Comparison of ENCODE assay signal across 17 cellular contexts in the genomic region with DNA sequence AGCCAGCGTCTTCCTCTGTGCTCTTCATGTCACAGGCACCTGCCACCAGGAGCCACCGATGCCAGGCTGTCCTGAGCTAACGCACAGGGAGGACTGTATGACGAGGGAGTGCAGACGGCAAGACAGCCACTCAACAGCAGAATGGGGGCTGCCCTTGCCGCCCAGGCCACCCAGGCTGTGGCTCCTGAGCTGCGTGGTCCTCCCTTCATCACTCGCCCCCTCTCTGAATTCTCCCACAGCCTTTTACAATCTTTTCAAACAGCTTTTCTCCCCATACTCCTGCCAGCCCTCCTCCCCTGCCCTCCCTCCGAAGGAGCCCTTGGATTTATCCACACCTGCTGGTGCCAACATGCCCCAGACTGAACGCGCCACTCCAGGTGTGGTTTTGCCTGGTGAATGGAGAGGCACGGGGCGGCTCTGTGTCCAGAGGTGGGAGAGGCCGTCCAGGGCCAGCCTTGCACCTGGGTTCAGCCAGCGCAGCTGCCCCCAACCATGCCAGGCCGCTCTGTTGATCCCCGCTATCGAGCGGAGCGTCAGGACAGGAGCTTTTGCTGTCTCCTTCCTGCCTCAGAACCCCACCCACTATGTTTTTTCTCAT. TPM values are rescaled to one million over a fixed set of nuclear protein-coding genes. Genes with fewer than 3 reads are reported as not detected.
DNase-seq lines count a peak whose midpoint lies in the region; ATAC-seq and TF ChIP-seq lines count a peak whose summit lies in the region.
"Had no signal": no experiment of that assay in that cellular context is flagged by ENCODE, and none has a peak within 500 bp of the region (broad histone marks: within the 10 kb centered on the region; RNA-seq: fewer than 3 reads in every experiment).

No MANE protein-coding gene starts in this region.

- no peaks in the 10 kb centered on the region for H3K27me3 ChIP-seq in Panc1 (ENCODE audit: control insufficient read depth, insufficient read depth, low read length)
- peaks cover 19% of the 10 kb centered on the region for H3K27me3 ChIP-seq in lower lobe of right lung (ENCODE audit: low read depth)
- peaks cover 7% of the 10 kb centered on the region for H3K27me3 ChIP-seq in mammary epithelial cell (ENCODE audit: insufficient read depth, low read length)

- H3K9ac ChIP-seq in mammary epithelial cell (ENCODE audit: insufficient read depth, low read length) = no peak overlapping the region
- H3K9ac ChIP-seq: BLaER1 had no signal

- WGBS in mammary epithelial cell (ENCODE audit: low coverage, missing lambda C conversion rate) = 48% methylated on average over 18 of the region's 20 CpGs

- no peaks in the 10 kb centered on the region for H3K36me3 ChIP-seq in Panc1 (ENCODE audit: control insufficient read depth, insufficient read depth, low read length)
- no peaks in the 10 kb centered on the region for H3K36me3 ChIP-seq in lower lobe of right lung
- no peaks in the 10 kb centered on the region for H3K36me3 ChIP-seq in mammary epithelial cell (ENCODE audit: insufficient read depth, low read length)
- H3K36me3 ChIP-seq: BLaER1, HAP-1 had no signal

- peak in 2 of 3 experiments; percentile 39 to 41 for DNase-seq in NCI-H1417 (lab: John Stamatoyannopoulos, UW)
- DNase-seq in NCI-H1417 treated with DMSO at 0.1 percent for 48 hours (lab: John Stamatoyannopoulos, UW) = no peak
- no peak for DNase-seq in Panc1 (ENCODE audit: low read depth, low spot score)
- DNase-seq in coronary artery (ENCODE audit: low spot score) = peak; percentile 67
- DNase-seq in lower lobe of right lung = peak; percentile 41
- no peak for DNase-seq in DMS 273 treated with DMSO at 0.1 percent for 48 hours (lab: John Stamatoyannopoulos, UW)
- DNase-seq in mammary epithelial cell = no peak
- DNase-seq: 8988T; AML-193; Caco-2; CD8-positive, alpha-beta memory T cell; DMS53; GF-D8; GOT3 had no signal

- dilution Hi-C loops in mammary epithelial cell (cut with HindIII; ENCODE audit: low sequenced_read_pairs) = no loop called here

- no peaks in the 10 kb centered on the region for H3K79me2 ChIP-seq in mammary epithelial cell (ENCODE audit: insufficient read depth, low read length)

- TF ChIP-seq CTCF in Panc1 (IDR thresholded peaks at IDR 0.05) (no peak), coronary artery (IDR thresholded peaks at IDR 0.05) (no peak), lower lobe of right lung (IDR thresholded peaks at IDR 0.05) (no peak), mammary epithelial cell (conservative IDR thresholded peaks at IDR 0.05 in 1 of 2, IDR thresholded peaks at IDR 0.05 in 1 of 2; ENCODE audit: extremely low read depth in 1 of 2, insufficient read depth in 1 of 2, low read depth in 1 of 2, low read length in 2 of 2) (no peak)

- no peaks in the 10 kb centered on the region for H3K4me1 ChIP-seq in Panc1 (ENCODE audit: control insufficient read depth, insufficient read depth, low read length)
- H3K4me1 ChIP-seq in lower lobe of right lung = peaks cover 6% of the 10 kb centered on the region
- H3K4me1 ChIP-seq in mammary epithelial cell (ENCODE audit: insufficient read depth, low read length) = no peaks in the 10 kb centered on the region
- H3K4me1 ChIP-seq: HAP-1 had no signal

- CTCF ChIA-PET in Panc1 (lab: Charles Lee) = no interaction called here
- CTCF ChIA-PET in mammary epithelial cell (lab: Charles Lee; ENCODE audit: low non-redundant PET) = no interaction called here

- no peak overlapping the region for H3K4me3 ChIP-seq in Panc1 (ENCODE audit: low read depth in 2 of 2, low read length in 2 of 2)
- no peak overlapping the region for H3K4me3 ChIP-seq in coronary artery
- no peak overlapping the region for H3K4me3 ChIP-seq in lower lobe of right lung
- H3K4me3 ChIP-seq in mammary epithelial cell (replicated peaks in 1 of 3; ENCODE audit: insufficient read depth in 1 of 3, low read depth in 2 of 3, low read length in 3 of 3) = no peak overlapping the region
- H3K4me3 ChIP-seq: BLaER1, HAP-1 had no signal

- POLR2A ChIA-PET in Panc1 (lab: Charles Lee) = interaction anchor here (0.5 kb wide), 1 partner anchor 426 kb away, joined by 3 read pairs; no protein-coding TSS in a partner anchor

- H3K9me3 ChIP-seq in Panc1 (ENCODE audit: control insufficient read depth, insufficient read depth, low read depth, low read length) (no peaks in the 10 kb centered on the region), lower lobe of right lung (no peaks in the 10 kb centered on the region), mammary epithelial cell (replicated peaks; ENCODE audit: insufficient read depth, low read length) (no peaks in the 10 kb centered on the region)
- H3K9me3 ChIP-seq: BLaER1, Caco-2, HAP-1 had no signal

- in situ Hi-C loops in Panc1 (cut with HindIII; ENCODE audit: low pct_unique_long_range_greater_than_20kb, low sequenced_read_pairs) = no loop called here
- in situ Hi-C loops in mammary epithelial cell (cut with MboI; ENCODE audit: low sequenced_read_pairs in 2 of 2) = no loop called here

- no peak overlapping the region for H3K4me2 ChIP-seq in mammary epithelial cell (ENCODE audit: insufficient read depth, low read depth, low read length)
- H3K4me2 ChIP-seq: BLaER1 had no signal

- ATAC-seq in Panc1 = peak; percentile 42; the same call in 1 of the 2 replicates
- ATAC-seq in lower lobe of right lung = no peak
- no peak for ATAC-seq in HG03159 (IDR thresholded peaks at IDR 0.05; ENCODE audit: unreplicated experiment)

- no peak overlapping the region for H2AFZ ChIP-seq in mammary epithelial cell (ENCODE audit: low read depth, low read length)

- H3K27ac ChIP-seq in Panc1 (ENCODE audit: low read length) (no peak overlapping the region), coronary artery (no peak overlapping the region), lower lobe of right lung (no peak overlapping the region), mammary epithelial cell (ENCODE audit: insufficient read depth, low read depth, low read length) (no peak overlapping the region)
- H3K27ac ChIP-seq: BLaER1 had no signal

- no peaks in the 10 kb centered on the region for H4K20me1 ChIP-seq in mammary epithelial cell (ENCODE audit: insufficient read depth, low read length)
- H4K20me1 ChIP-seq: BLaER1 had no signal

- intact Hi-C loops in Panc1 (cut with micrococcal nuclease; ENCODE audit: unreplicated experiment) (no loop called here), lower lobe of right lung (cut with DNase I) (no loop called here), mammary epithelial cell (cut with micrococcal nuclease) (no loop called here)

- no TSS peak for BruUV-seq in Panc1 (replicated peaks; lab: Mats Ljungman, UMichigan)
- BruUV-seq in mammary epithelial cell (replicated peaks; lab: Mats Ljungman, UMichigan) = no TSS peak

RNA-seq across cellular contexts. Expression of a gene that starts 22.0 kb away (rescaled TPM):
- total RNA-seq in Panc1 (2021; ENCODE audit: unreplicated experiment) (0.23 TPM), lower lobe of right lung (0.89 TPM), mammary epithelial cell (1 to 10 TPM; 2.7 to 3.0 TPM)
- not detected for polyA plus RNA-seq in Panc1 (2012; ENCODE audit: insufficient read length)
- polyA plus RNA-seq in mammary epithelial cell = 2.3 TPM
- 0.47 TPM for polyA minus RNA-seq in mammary epithelial cell
- total RNA-seq: CD8-positive, alpha-beta memory T cell had no signal
- polyA plus RNA-seq: CD8-positive, alpha-beta memory T cell had no signal

RNA-seq across cellular contexts. Expression of a gene that starts 24.9 kb away (rescaled TPM):
- total RNA-seq in Panc1 (2021; ENCODE audit: unreplicated experiment) = not detected
- 0.47 TPM for polyA plus RNA-seq in Panc1 (2012; ENCODE audit: insufficient read length)
- 0.47 TPM for total RNA-seq in lower lobe of right lung
- 1 to 10 TPM in 1 of 2 donors, under 1 TPM in 1; 0.85 to 1.5 TPM for total RNA-seq in mammary epithelial cell
- polyA plus RNA-seq in mammary epithelial cell = 0.15 TPM
- not detected for polyA minus RNA-seq in mammary epithelial cell
- total RNA-seq: Caco-2 had no signal

RNA-seq across cellular contexts. Expression of a gene that starts 28.1 kb away (rescaled TPM):
- total RNA-seq in Panc1 (2021; ENCODE audit: unreplicated experiment) (35.0 TPM), lower lobe of right lung (46.3 TPM), mammary epithelial cell (10 to 100 TPM; 10.5 to 14.5 TPM)
- polyA plus RNA-seq in Panc1 (2012; ENCODE audit: insufficient read length) = 22.7 TPM
- 5.6 TPM for polyA plus RNA-seq in mammary epithelial cell
- 5.8 TPM for polyA minus RNA-seq in mammary epithelial cell

RNA-seq across cellular contexts. Expression of a gene that starts 49.1 kb away (rescaled TPM):
- total RNA-seq in Panc1 (2021; ENCODE audit: unreplicated experiment) (1,911 TPM), lower lobe of right lung (647 TPM), mammary epithelial cell (1,000 to 10,000 TPM in 1 of 2 donors, 100 to 1,000 TPM in 1; 768 to 1,348 TPM)
- polyA plus RNA-seq in Panc1 (2012; ENCODE audit: insufficient read length) = 2,777 TPM
- 1,980 TPM for polyA plus RNA-seq in mammary epithelial cell
- 2,514 TPM for polyA minus RNA-seq in mammary epithelial cell

RNA-seq across cellular contexts. Expression of a gene that starts 51.4 kb away (rescaled TPM):
- total RNA-seq in Panc1 (2021; ENCODE audit: unreplicated experiment) (140 TPM), lower lobe of right lung (52.8 TPM), mammary epithelial cell (10 to 100 TPM; 53.8 to 72.7 TPM)
- 132 TPM for polyA plus RNA-seq in Panc1 (2012; ENCODE audit: insufficient read length)
- 28.1 TPM for polyA plus RNA-seq in mammary epithelial cell
- polyA minus RNA-seq in mammary epithelial cell = 34.7 TPM

Comparison
In these comparisons a context has a peak if more than half of its experiments do, and no peak if none do; other contexts are left out.
1. DNase-seq: peak in NCI-H1417 (2 of 3), coronary artery (single experiment) and lower lobe of right lung (single experiment); none in NCI-H1417 treated with DMSO at 0.1 percent for 48 hours (single experiment), Panc1 (single experiment), DMS 273 treated with DMSO at 0.1 percent for 48 hours (single experiment) and mammary epithelial cell (single experiment).